ENCODE assay signal across 14 cellular contexts in genomic region chr6:122049341-122049740, GRCh38.
A peak's percentile ranks its signal among the peaks of the same experiment; 100 is the strongest.
DNase-seq lines count a peak whose midpoint lies in the region; ATAC-seq, FAIRE-seq and TF ChIP-seq lines count a peak whose summit lies in the region.
"Had no signal": no experiment of that assay in that cellular context is flagged by ENCODE, and none has a peak within 500 bp of the region (broad histone marks: within the 10 kb centered on the region; RNA-seq: fewer than 3 reads in every experiment).

No MANE protein-coding gene starts in this region.

- no peak overlapping the region for H2BK15ac ChIP-seq in mesenchymal stem cell (ENCODE audit: low read depth, poor library complexity, severe bottlenecking)

- no peak overlapping the region for H2BK120ac ChIP-seq in mesenchymal stem cell (ENCODE audit: low read depth, low read length)

- no peak overlapping the region for H3K4ac ChIP-seq in mesenchymal stem cell (ENCODE audit: low read depth in 1 of 2, low read length in 2 of 2)

- no peak overlapping the region for H4K91ac ChIP-seq in mesenchymal stem cell (ENCODE audit: low read length)

- H4K20me1 ChIP-seq in HepG2 (ENCODE audit: insufficient read depth, low read length) = no peaks in the 10 kb centered on the region

- H4K8ac ChIP-seq in mesenchymal stem cell (ENCODE audit: low read length) = no peak overlapping the region

- CTCF ChIA-PET in HepG2 (lab: Yijun Ruan, JAX; ENCODE audit: low intra/inter-chr PET ratio, low total read pairs) = no interaction called here

- no peak for FAIRE-seq in HepG2 (lab: Jason Lieb, UNC)
- no peak for FAIRE-seq in small intestine (lab: Jason Lieb, UNC)
- FAIRE-seq: A204.1 had no signal

- H3K9me3 ChIP-seq in HepG2 (ENCODE audit: low read length) (no peaks in the 10 kb centered on the region), right lobe of liver (no peaks in the 10 kb centered on the region), mesenchymal stem cell (ENCODE audit: control insufficient read depth, low read length) (no peaks in the 10 kb centered on the region), small intestine (ENCODE audit: control insufficient read depth, low read depth) (no peaks in the 10 kb centered on the region)
- H3K9me3 ChIP-seq: thoracic aorta had no signal

- in situ Hi-C loops in HepG2 (cut with HindIII; ENCODE audit: extremely low pct_ligation_motif_present, low pct_unique_long_range_greater_than_20kb) = no loop called here

- H3K79me2 ChIP-seq in HepG2 (ENCODE audit: insufficient read depth, low read length) = no peaks in the 10 kb centered on the region

- TF ChIP-seq EP300 in HepG2 (IDR thresholded peaks at IDR 0.05; ENCODE audit: low read depth in 2 of 2, low read length in 2 of 2) = no peak
- no peak for TF ChIP-seq EP300 in HepG2 (CRISPR knock-in tag; IDR thresholded peaks at IDR 0.05; ENCODE audit: borderline replicate concordance)

- H3K18ac ChIP-seq in mesenchymal stem cell (ENCODE audit: low read depth in 1 of 2, low read length in 2 of 2) = no peak overlapping the region

- BruUV-seq in HepG2 (replicated peaks; lab: Mats Ljungman, UMichigan) = no TSS peak

- H2BK5ac ChIP-seq in mesenchymal stem cell (ENCODE audit: low read depth, low read length, poor library complexity, severe bottlenecking) = no peak overlapping the region

- TF ChIP-seq RAD21 in HepG2 (CRISPR knock-in tag; IDR thresholded peaks at IDR 0.05) = no peak

- no peaks in the 10 kb centered on the region for H3K36me3 ChIP-seq in HepG2 (replicated peaks in 1 of 2; ENCODE audit: control insufficient read depth in 1 of 2, insufficient read depth in 2 of 2, low read length in 2 of 2)
- H3K36me3 ChIP-seq in right lobe of liver = no peaks in the 10 kb centered on the region
- no peaks in the 10 kb centered on the region for H3K36me3 ChIP-seq in mesenchymal stem cell (ENCODE audit: control insufficient read depth in 1 of 2, insufficient read depth in 2 of 2, low read depth in 1 of 2, low read length in 2 of 2)
- H3K36me3 ChIP-seq in small intestine (ENCODE audit: control insufficient read depth in 2 of 2, insufficient read depth in 2 of 2, low read length in 2 of 2) = no peaks in the 10 kb centered on the region
- H3K36me3 ChIP-seq: thoracic aorta had no signal

- no peak overlapping the region for H2AK5ac ChIP-seq in mesenchymal stem cell (ENCODE audit: low read length, severe bottlenecking)

- POLR2A ChIA-PET in HepG2 (lab: Yijun Ruan, JAX) = no interaction called here

- H3K27me3 ChIP-seq in HepG2 (ENCODE audit: control insufficient read depth in 1 of 2, insufficient read depth in 2 of 2, low read length in 2 of 2) (no peaks in the 10 kb centered on the region), right lobe of liver (peaks cover 0 to 6% of the 10 kb centered on the region in 2 donors), mesenchymal stem cell (ENCODE audit: control insufficient read depth in 1 of 2, insufficient read depth in 1 of 2, low read length in 2 of 2) (no peaks in the 10 kb centered on the region), small intestine (ENCODE audit: control insufficient read depth in 2 of 2, insufficient read depth in 2 of 2, low read length in 2 of 2) (no peaks in the 10 kb centered on the region)

- H2BK12ac ChIP-seq in mesenchymal stem cell (ENCODE audit: low read length in 2 of 2) = no peak overlapping the region

- ATAC-seq in HepG2 (0 out of 3 replicates have a peak, but pooled peaks have one; percentile 31), right lobe of liver (no peak), HG02759 (IDR thresholded peaks at IDR 0.05; ENCODE audit: unreplicated experiment) (no peak), GM21447 (IDR thresholded peaks at IDR 0.05; ENCODE audit: unreplicated experiment) (no peak)

- intact Hi-C loops in HepG2 (cut with micrococcal nuclease; ENCODE audit: unreplicated experiment) (no loop called here), right lobe of liver (cut with DNase I) (no loop called here)

- TF ChIP-seq POLR2A in HepG2 (IDR thresholded peaks at IDR 0.05; ENCODE audit: insufficient read depth in 1 of 2, low read depth in 2 of 2, low read length in 2 of 2) = no peak
- no peak for TF ChIP-seq POLR2A in right lobe of liver (IDR thresholded peaks at IDR 0.05)

- H2AFZ ChIP-seq in HepG2 (ENCODE audit: low read length) (no peak overlapping the region), mesenchymal stem cell (ENCODE audit: low read depth, low read length) (no peak overlapping the region)

- H3K27ac ChIP-seq in HepG2 (ENCODE audit: extremely low read length, insufficient read depth, low read length) = no peak overlapping the region
- no peak overlapping the region for H3K27ac ChIP-seq in right lobe of liver
- H3K27ac ChIP-seq in mesenchymal stem cell (ENCODE audit: low read length, poor library complexity, severe bottlenecking) = no peak overlapping the region
- H3K27ac ChIP-seq in small intestine (ENCODE audit: low read depth in 1 of 2, low read length in 1 of 2) = no peak overlapping the region
- H3K27ac ChIP-seq: thoracic aorta had no signal

- H3K79me1 ChIP-seq in mesenchymal stem cell (replicated peaks; ENCODE audit: low read length, poor library complexity, severe bottlenecking) = no peaks in the 10 kb centered on the region

- WGBS in HepG2 (ENCODE audit: low lambda C conversion rate) = 6% methylated on average over 6 of the region's 6 CpGs
- WGBS in right lobe of liver (ENCODE audit: insufficient coverage, low coverage, low lambda C conversion rate, missing lambda C conversion rate) = 30% methylated on average over 6 of the region's 6 CpGs
- 67% methylated on average over 2 of the region's 6 CpGs for WGBS in mesenchymal stem cell
- WGBS in small intestine, 3 donors = 64 to 85% (median 83%) methylated on average over 6 of the region's 6 CpGs

- H3K4me2 ChIP-seq in HepG2 (ENCODE audit: low read depth, low read length) = no peak overlapping the region
- no peak overlapping the region for H3K4me2 ChIP-seq in mesenchymal stem cell (ENCODE audit: low read length, poor library complexity, severe bottlenecking)

- no peak for DNase-seq in HepG2 (ENCODE audit: low spot score)
- no peak for DNase-seq in right lobe of liver
- peak; percentile 40 for DNase-seq in dedifferentiated amniotic fluid mesenchymal stem cell (ENCODE audit: extremely low spot score)
- DNase-seq in mesenchymal stem cell = peak; percentile 28
- DNase-seq in small intestine = no peak
- no peak for DNase-seq in NCI-H1417 (lab: John Stamatoyannopoulos, UW)
- DNase-seq: activated CD4-positive, alpha-beta T cell treated with anti-CD3 and anti-CD28 coated beads, Interleukin-2, amount 50 U/mL, for 4 hours; activated effector memory CD4-positive, alpha-beta T cell treated with anti-CD3 and anti-CD28 coated beads, Interleukin-2, amount 50 U/mL, for 16 hours; NCI-H69; SW 1271 had no signal

- no peak overlapping the region for H3K4me3 ChIP-seq in HepG2 (replicated peaks in 1 of 3; ENCODE audit: insufficient read depth in 1 of 3, low read depth in 2 of 3, low read length in 3 of 3)
- H3K4me3 ChIP-seq in right lobe of liver = no peak overlapping the region
- H3K4me3 ChIP-seq in mesenchymal stem cell (ENCODE audit: insufficient read depth in 1 of 2, low read depth in 1 of 2, low read length in 2 of 2) = peak overlapping the region in 1 of 2 experiments; percentile 60
- H3K4me3 ChIP-seq in small intestine (ENCODE audit: low read depth in 1 of 2, low read length in 2 of 2) = no peak overlapping the region
- H3K4me3 ChIP-seq: thoracic aorta had no signal

- H3K23ac ChIP-seq in mesenchymal stem cell (ENCODE audit: low read length in 2 of 2) = no peak overlapping the region

- H3K9ac ChIP-seq in HepG2 (ENCODE audit: insufficient read depth, low read depth, low read length) (no peak overlapping the region), mesenchymal stem cell (ENCODE audit: low read length) (peak overlapping the region; percentile 81)

- no peak for TF ChIP-seq CTCF in HepG2 (CRISPR knock-in tag; IDR thresholded peaks at IDR 0.05)
- TF ChIP-seq CTCF in right lobe of liver (IDR thresholded peaks at IDR 0.05) = no peak

- H3K4me1 ChIP-seq in HepG2 (ENCODE audit: insufficient read depth, low read length) (no peaks in the 10 kb centered on the region), right lobe of liver (no peaks in the 10 kb centered on the region), mesenchymal stem cell (ENCODE audit: control insufficient read depth, insufficient read depth, low read depth, low read length) (no peaks in the 10 kb centered on the region), small intestine (ENCODE audit: control insufficient read depth in 2 of 2, insufficient read depth in 1 of 2, low read depth in 1 of 2, low read length in 1 of 2) (no peaks in the 10 kb centered on the region)

- H3K14ac ChIP-seq in mesenchymal stem cell (ENCODE audit: low read length in 2 of 2) = no peak overlapping the region

TF ChIP-seq in HepG2, 621 proteins besides CTCF, POLR2A, EP300 and RAD21:
- TF ChIP-seq EHMT2 (IDR thresholded peaks at IDR 0.05; ENCODE audit: borderline replicate concordance, low read depth, low read length) (no peak), NFKBIZ (CRISPR knock-in tag; IDR thresholded peaks at IDR 0.05) (no peak), ZNF839 (CRISPR knock-in tag; IDR thresholded peaks at IDR 0.05; ENCODE audit: borderline replicate concordance) (no peak), ZNF20 (CRISPR knock-in tag; IDR thresholded peaks at IDR 0.05) (no peak), NCOA5 (CRISPR knock-in tag; IDR thresholded peaks at IDR 0.05) (no peak), ZNF10 (CRISPR knock-in tag; IDR thresholded peaks at IDR 0.05; ENCODE audit: borderline replicate concordance, low read depth) (no peak), SP140L (CRISPR knock-in tag; IDR thresholded peaks at IDR 0.05; ENCODE audit: borderline replicate concordance) (no peak), CERS6 (CRISPR knock-in tag; IDR thresholded peaks at IDR 0.05) (no peak)
TF ChIP-seq in HepG2: peak in this region for 0.

Comparison
In these comparisons a context has a peak if more than half of its experiments do, and no peak if none do; other contexts are left out.
1. DNase-seq: peak in dedifferentiated amniotic fluid mesenchymal stem cell (single experiment) and mesenchymal stem cell (single experiment); none in HepG2 (single experiment), right lobe of liver (0 of 3), small intestine (single experiment) and NCI-H1417 (0 of 3).